In the genomic region with DNA sequence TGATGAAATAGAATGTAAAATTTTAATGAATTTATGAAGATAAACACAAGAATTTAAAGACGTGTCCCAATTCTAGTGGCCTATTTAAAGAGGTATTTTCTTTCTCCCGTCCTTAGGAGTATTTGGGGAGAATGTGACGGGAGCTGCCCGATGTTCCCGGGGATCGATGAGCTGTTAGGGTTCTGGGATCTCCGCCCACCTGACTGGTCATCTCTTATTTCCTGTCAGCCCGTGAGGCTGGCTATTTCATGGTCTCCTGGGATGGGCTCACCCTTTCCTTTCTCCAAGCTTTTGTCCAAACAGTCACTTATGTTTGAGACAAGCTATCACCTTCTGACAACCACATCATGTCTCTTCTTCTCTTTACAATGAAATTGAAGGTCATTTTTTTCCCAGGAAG, we compare ENCODE assay signal across 25 cellular contexts. TPM values are rescaled to one million over a fixed set of nuclear protein-coding genes. Genes with fewer than 3 reads are reported as not detected.
DNase-seq lines count a peak whose midpoint lies in the region; ATAC-seq and TF ChIP-seq lines count a peak whose summit lies in the region.
"Had no signal": no experiment of that assay in that cellular context is flagged by ENCODE, and none has a peak within 500 bp of the region (broad histone marks: within the 10 kb centered on the region; RNA-seq: fewer than 3 reads in every experiment).

No MANE protein-coding gene starts in this region.

- H3K4me3 ChIP-seq in IMR-90 (ENCODE audit: insufficient read depth, low read depth, low read length) (no peak overlapping the region), osteoblast (ENCODE audit: insufficient read depth, low read length) (peak overlapping the region; percentile 1)
- H3K4me3 ChIP-seq: body of pancreas, esophagus squamous epithelium, PC-9, stomach had no signal

- H3K79me2 ChIP-seq in osteoblast (ENCODE audit: insufficient read depth, low read length), result no peaks in the 10 kb centered on the region

- CTCF ChIA-PET in IMR-90 (lab: Yijun Ruan, JAX), result interaction anchor here (0.9 to 1.7 kb wide), 2 partner anchors 9 to 35 kb away, joined by 3 to 4 read pairs; no protein-coding TSS in a partner anchor
- CTCF ChIA-PET in activated CD8-positive, alpha-beta T cell treated with anti-CD3 and anti-CD28 coated beads for 36 hours (lab: Charles Lee), result interaction anchor here (1.2 to 3.4 kb wide), 3 partner anchors 23 to 50 kb away, joined by 3 to 11 read pairs (median 8); no protein-coding TSS in a partner anchor

- no peak for TF ChIP-seq POLR2A in IMR-90 (IDR thresholded peaks at IDR 0.05; ENCODE audit: low read depth, low read length)

- peak overlapping the region; percentile 8; the same call in 1 of the 2 replicates for H4K5ac ChIP-seq in IMR-90 (ENCODE audit: low read depth, low read length)

- H3K18ac ChIP-seq in IMR-90 (ENCODE audit: low read depth, low read length), result peak overlapping the region; percentile 86

- H4K8ac ChIP-seq in IMR-90 (ENCODE audit: low read depth in 2 of 2, low read length in 2 of 2), result no peak overlapping the region

- H3K4me1 ChIP-seq in IMR-90 (ENCODE audit: control insufficient read depth, insufficient read depth, low read length) (peaks cover 11% of the 10 kb centered on the region), osteoblast (ENCODE audit: insufficient read depth, low read length) (peaks cover 22% of the 10 kb centered on the region)

- intact Hi-C loops in IMR-90 (cut with micrococcal nuclease), result loop anchor here (2.0 kb wide), 1 partner anchor 13 kb away; no protein-coding TSS in a partner anchor
- intact Hi-C loops in activated CD8-positive, alpha-beta T cell treated with anti-CD3 and anti-CD28 coated beads for 36 hours (cut with micrococcal nuclease), result no loop called here

- 0 out of 3 replicates have a peak overlapping the region, but pooled peaks have one; percentile 45 for H2BK15ac ChIP-seq in IMR-90 (ENCODE audit: low read depth, low read length)

- H3K27me3 ChIP-seq in IMR-90 (ENCODE audit: control insufficient read depth, insufficient read depth, low read length) (no peaks in the 10 kb centered on the region), osteoblast (ENCODE audit: insufficient read depth, low read length) (no peaks in the 10 kb centered on the region)

- peaks cover 0 to 9% (median 0%) of the 10 kb centered on the region in 5 experiments for H3K9me3 Mint-ChIP-seq in brain
- H3K9me3 Mint-ChIP-seq in activated CD8-positive, alpha-beta T cell treated with anti-CD3 and anti-CD28 coated beads for 36 hours, result no peaks in the 10 kb centered on the region
- H3K9me3 Mint-ChIP-seq in stimulated activated effector memory CD8-positive, alpha-beta T cell treated with anti-CD3 and anti-CD28 coated beads, Interleukin-12 subunit alpha, Interleukin-12 subunit beta, amount 100 ng/mL, for 72 hours, result no peaks in the 10 kb centered on the region
- H3K9me3 Mint-ChIP-seq: memory B cell had no signal

- no peak overlapping the region for H3K23ac ChIP-seq in IMR-90 (ENCODE audit: low read depth, low read length)

- peak overlapping the region; percentile 27; the same call in 1 of the 2 replicates for H3K14ac ChIP-seq in IMR-90 (replicated peaks; ENCODE audit: low read depth, low read length)

- no peaks in the 10 kb centered on the region for H4K20me1 ChIP-seq in IMR-90 (ENCODE audit: insufficient read depth, low read length)
- no peaks in the 10 kb centered on the region for H4K20me1 ChIP-seq in osteoblast (ENCODE audit: insufficient read depth, low read length)

- TF ChIP-seq RAD21 in IMR-90 (IDR thresholded peaks at IDR 0.05; ENCODE audit: low read length), result no peak

- H3K4me1 Mint-ChIP-seq in brain, result peaks cover 39% of the 10 kb centered on the region
- H3K4me1 Mint-ChIP-seq in activated CD8-positive, alpha-beta T cell treated with anti-CD3 and anti-CD28 coated beads for 36 hours (ENCODE audit: low read depth), result no peaks in the 10 kb centered on the region
- no peaks in the 10 kb centered on the region for H3K4me1 Mint-ChIP-seq in stimulated activated effector memory CD8-positive, alpha-beta T cell treated with anti-CD3 and anti-CD28 coated beads, Interleukin-12 subunit alpha, Interleukin-12 subunit beta, amount 100 ng/mL, for 72 hours
- H3K4me1 Mint-ChIP-seq: memory B cell had no signal

- H3K9me1 ChIP-seq in IMR-90 (ENCODE audit: insufficient read depth, low read length), result peaks cover 7% of the 10 kb centered on the region; the same call in 1 of the 2 replicates

- BruUV-seq in IMR-90 (replicated peaks; lab: Mats Ljungman, UMichigan), result no TSS peak

- no CpG with 5 or more reads among the region's 8 CpGs for WGBS in IMR-90 (ENCODE audit: extremely low coverage in 2 of 2, insufficient read length in 1 of 2), 2 experiments

- H2AFZ ChIP-seq in IMR-90 (replicated peaks; ENCODE audit: low read length, poor library complexity), result peak overlapping the region; percentile 54
- peak overlapping the region; percentile 26 for H2AFZ ChIP-seq in osteoblast (ENCODE audit: low read length)
- H2AFZ ChIP-seq: PC-9 had no signal

- no peaks in the 10 kb centered on the region for H3K36me3 ChIP-seq in IMR-90 (ENCODE audit: control insufficient read depth, insufficient read depth, low read length)
- no peaks in the 10 kb centered on the region for H3K36me3 ChIP-seq in osteoblast (ENCODE audit: insufficient read depth, low read length)
- H3K36me3 ChIP-seq: esophagus squamous epithelium, stomach had no signal

- H3K27ac ChIP-seq in IMR-90 (ENCODE audit: insufficient read depth, low read length), result peak overlapping the region; percentile 37; the same call in 1 of the 2 replicates
- H3K27ac ChIP-seq in osteoblast (ENCODE audit: low read depth, low read length), result peak overlapping the region; percentile 16
- H3K27ac ChIP-seq: body of pancreas, C4-2B, esophagus squamous epithelium, PC-9 had no signal

- H3K9me3 ChIP-seq in IMR-90 (ENCODE audit: control insufficient read depth, insufficient read depth, low read length), result no peaks in the 10 kb centered on the region
- no peaks in the 10 kb centered on the region for H3K9me3 ChIP-seq in osteoblast (ENCODE audit: low read depth, low read length)
- H3K9me3 ChIP-seq: body of pancreas, esophagus squamous epithelium, stomach had no signal

- peak; percentile 17 for DNase-seq in Daoy (ENCODE audit: low read depth)
- DNase-seq in IMR-90, result peak; percentile 28
- DNase-seq in osteoblast (ENCODE audit: insufficient read length, low spot score, missing footprints), result no peak
- DNase-seq in activated CD8-positive, alpha-beta T cell treated with anti-CD3 and anti-CD28 coated beads for 36 hours, result no peak
- DNase-seq in HK-2 (ENCODE audit: unreplicated experiment), result no peak
- DNase-seq in stimulated activated effector memory CD8-positive, alpha-beta T cell treated with anti-CD3 and anti-CD28 coated beads, Interleukin-12 subunit alpha, Interleukin-12 subunit beta, amount 100 ng/mL, for 72 hours (ENCODE audit: low spot score in 2 of 2), result no peak
- DNase-seq: activated effector memory CD4-positive, alpha-beta T cell treated with Interleukin-2 at 50 U/mL for 16 hours; body of pancreas; Calu3; effector CD8-positive, alpha-beta T cell; esophagus squamous epithelium; glutamatergic neuron; KG1; NCI-H1930; NCI-H2227 treated with DMSO at 0.1 percent for 48 hours; nucleus accumbens; PC-9; retina; stomach; T-helper 2 cell had no signal

- POLR2A ChIA-PET in IMR-90 (lab: Charles Lee; ENCODE audit: unreplicated experiment), result no interaction called here
- POLR2A ChIA-PET in activated CD8-positive, alpha-beta T cell treated with anti-CD3 and anti-CD28 coated beads for 36 hours (lab: Charles Lee), result no interaction called here

- in situ Hi-C loops in IMR-90 (cut with MboI; ENCODE audit: low sequenced_read_pairs), result no loop called here

- TF ChIP-seq CTCF in IMR-90 (conservative IDR thresholded peaks at IDR 0.05; ENCODE audit: low read depth, low read length) (no peak), brain (conservative IDR thresholded peaks at IDR 0.05) (no peak), osteoblast (IDR thresholded peaks at IDR 0.05; ENCODE audit: extremely low read depth, low read depth, low read length) (no peak)
- TF ChIP-seq CTCF in activated CD8-positive, alpha-beta T cell treated with anti-CD3 and anti-CD28 coated beads for 36 hours (IDR thresholded peaks at IDR 0.05), result no peak

- no peak overlapping the region for H3K4me3 Mint-ChIP-seq in brain
- H3K4me3 Mint-ChIP-seq in activated CD8-positive, alpha-beta T cell treated with anti-CD3 and anti-CD28 coated beads for 36 hours, result no peak overlapping the region
- no peak overlapping the region for H3K4me3 Mint-ChIP-seq in stimulated activated effector memory CD8-positive, alpha-beta T cell treated with anti-CD3 and anti-CD28 coated beads, Interleukin-12 subunit alpha, Interleukin-12 subunit beta, amount 100 ng/mL, for 72 hours
- H3K4me3 Mint-ChIP-seq: memory B cell had no signal

- no peaks in the 10 kb centered on the region for H3K27me3 Mint-ChIP-seq in brain
- H3K27me3 Mint-ChIP-seq in activated CD8-positive, alpha-beta T cell treated with anti-CD3 and anti-CD28 coated beads for 36 hours, result peaks cover 17% of the 10 kb centered on the region

- peak overlapping the region; percentile 58; the same call in 1 of the 2 replicates for H2BK120ac ChIP-seq in IMR-90 (ENCODE audit: low read depth, low read length)

- H3K4me2 ChIP-seq in IMR-90 (ENCODE audit: low read depth, low read length), result no peak overlapping the region
- H3K4me2 ChIP-seq in osteoblast (ENCODE audit: insufficient read depth, low read length), result peak overlapping the region; percentile 63
- H3K4me2 ChIP-seq: PC-9 had no signal

- peak overlapping the region; percentile 33; the same call in 1 of the 2 replicates for H3K4ac ChIP-seq in IMR-90 (ENCODE audit: low read depth, low read length)

- H2BK5ac ChIP-seq in IMR-90 (ENCODE audit: low read depth, low read length, poor library complexity, severe bottlenecking), result peak overlapping the region; percentile 24

- no peaks in the 10 kb centered on the region for H3K36me3 Mint-ChIP-seq in brain
- no peaks in the 10 kb centered on the region for H3K36me3 Mint-ChIP-seq in activated CD8-positive, alpha-beta T cell treated with anti-CD3 and anti-CD28 coated beads for 36 hours (ENCODE audit: low read depth)
- no peaks in the 10 kb centered on the region for H3K36me3 Mint-ChIP-seq in stimulated activated effector memory CD8-positive, alpha-beta T cell treated with anti-CD3 and anti-CD28 coated beads, Interleukin-12 subunit alpha, Interleukin-12 subunit beta, amount 100 ng/mL, for 72 hours
- H3K36me3 Mint-ChIP-seq: memory B cell had no signal

- no peaks in the 10 kb centered on the region for H3K79me1 ChIP-seq in IMR-90 (ENCODE audit: low read depth in 1 of 2, low read length in 2 of 2)

- no peak overlapping the region for H3K9ac ChIP-seq in IMR-90 (ENCODE audit: low read depth, low read length)

- dilution Hi-C loops in IMR-90 (cut with HindIII; ENCODE audit: low sequenced_read_pairs, unreplicated experiment), result no loop called here

- ATAC-seq in IMR-90 (ENCODE audit: low read depth) (peak; percentile 46), HG02884 (IDR thresholded peaks at IDR 0.05; ENCODE audit: unreplicated experiment) (no peak)
- no peak for ATAC-seq in activated CD8-positive, alpha-beta T cell treated with anti-CD3 and anti-CD28 coated beads for 36 hours
- no peak for ATAC-seq in stimulated activated effector memory CD8-positive, alpha-beta T cell treated with anti-CD3 and anti-CD28 coated beads, Interleukin-12 subunit alpha, Interleukin-12 subunit beta, amount 100 ng/mL, for 72 hours
- ATAC-seq: body of pancreas had no signal

- H3K27ac Mint-ChIP-seq in brain, result peak overlapping the region in 3 of 5 experiments; percentile 6 to 70 (median 15)
- H3K27ac Mint-ChIP-seq in activated CD8-positive, alpha-beta T cell treated with anti-CD3 and anti-CD28 coated beads for 36 hours, result no peak overlapping the region
- H3K27ac Mint-ChIP-seq in stimulated activated effector memory CD8-positive, alpha-beta T cell treated with anti-CD3 and anti-CD28 coated beads, Interleukin-12 subunit alpha, Interleukin-12 subunit beta, amount 100 ng/mL, for 72 hours, result no peak overlapping the region
- H3K27ac Mint-ChIP-seq: memory B cell had no signal

- H2AK5ac ChIP-seq in IMR-90 (ENCODE audit: low read depth, low read length), result no peak overlapping the region

- no peak overlapping the region for H4K91ac ChIP-seq in IMR-90 (ENCODE audit: insufficient read depth, low read depth, low read length)

- H2BK20ac ChIP-seq in IMR-90 (ENCODE audit: low read depth, low read length), result 0 out of 2 replicates have a peak overlapping the region, but pooled peaks have one; percentile 13

- no peak overlapping the region for H2AK9ac ChIP-seq in IMR-90 (replicated peaks; ENCODE audit: low read depth, low read length, poor library complexity)

- H3K56ac ChIP-seq in IMR-90 (ENCODE audit: extremely low read depth, insufficient read depth, low read length), result no peak overlapping the region

RNA-seq across cellular contexts. Expression of a gene that starts 16.9 kb away (rescaled TPM):
- 20.8 and 29.1 TPM in 2 replicates for total RNA-seq in Daoy (2014; rRNA removed; shearing (Covaris generic))
- total RNA-seq in IMR-90 (2012; rRNA removed), result 54.7 and 56.1 TPM in 2 replicates
- polyA plus RNA-seq in IMR-90 (2012; rRNA removed), result 78.9 and 95.7 TPM in 2 replicates
- polyA plus RNA-seq in IMR-90 (2012; cell fraction: cytosol; rRNA removed), result 50.5 and 121 TPM in 2 replicates
- 20.7 and 92.9 TPM in 2 replicates for polyA plus RNA-seq in IMR-90 (2012; cell fraction: nucleus; rRNA removed; ENCODE audit: low replicate concordance)
- polyA plus RNA-seq in brain (ENCODE audit: insufficient read depth, low read depth, low replicate concordance), result 17.6 TPM
- total RNA-seq in osteoblast, result 174 and 210 TPM in 2 replicates
- total RNA-seq in activated CD8-positive, alpha-beta T cell treated with anti-CD3 and anti-CD28 coated beads for 36 hours, result under 1 TPM in 1 of 2 experiments, not detected in 1; 0.09 TPM
- total RNA-seq: Calu3, HT-29 had no signal

Comparison
In these comparisons a context has a peak if more than half of its experiments do, and no peak if none do; other contexts are left out.
1. DNase-seq: peak in Daoy (single experiment) and IMR-90 (single experiment); none in osteoblast (single experiment), activated CD8-positive, alpha-beta T cell treated with anti-CD3 and anti-CD28 coated beads for 36 hours (single experiment), HK-2 (single experiment) and stimulated activated effector memory CD8-positive, alpha-beta T cell treated with anti-CD3 and anti-CD28 coated beads, Interleukin-12 subunit alpha, Interleukin-12 subunit beta, amount 100 ng/mL, for 72 hours (0 of 2).
2. H3K27ac Mint-ChIP-seq: peak in brain (3 of 5); none in activated CD8-positive, alpha-beta T cell treated with anti-CD3 and anti-CD28 coated beads for 36 hours (single experiment) and stimulated activated effector memory CD8-positive, alpha-beta T cell treated with anti-CD3 and anti-CD28 coated beads, Interleukin-12 subunit alpha, Interleukin-12 subunit beta, amount 100 ng/mL, for 72 hours (single experiment).
3. RNA of a gene that starts 16.9 kb away (total RNA-seq): 174 to 210 TPM in osteoblast, 54.7 to 56.1 TPM in IMR-90 and 20.8 to 29.1 TPM in Daoy; 0.09 TPM in activated CD8-positive, alpha-beta T cell treated with anti-CD3 and anti-CD28 coated beads for 36 hours; every median in the first group is over 10 times any median in the second.